Comparison of ENCODE assay signal across 19 cellular contexts in the genomic region with DNA sequence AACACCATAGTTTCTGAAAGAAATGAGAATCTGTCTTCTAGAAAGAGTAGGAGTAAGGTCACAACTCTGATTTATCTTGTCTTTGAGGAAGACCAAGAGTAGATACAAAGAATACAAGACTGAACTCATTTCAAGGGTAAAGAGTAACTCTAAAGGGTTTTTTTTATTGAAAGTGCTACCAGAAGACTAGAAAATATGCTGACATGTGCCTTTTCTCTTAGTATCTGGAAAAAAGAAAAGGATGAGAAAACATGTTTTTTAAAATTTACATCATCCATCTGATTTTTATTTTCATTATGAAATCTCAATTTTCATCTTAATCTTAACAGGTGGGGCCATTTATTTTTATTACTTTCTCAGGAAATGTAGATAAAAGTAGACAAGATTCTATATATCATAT. TPM values are rescaled to one million over a fixed set of nuclear protein-coding genes. Genes with fewer than 3 reads are reported as not detected.
DNase-seq lines count a peak whose midpoint lies in the region; ATAC-seq, FAIRE-seq and TF ChIP-seq lines count a peak whose summit lies in the region.
"Had no signal": no experiment of that assay in that cellular context is flagged by ENCODE, and none has a peak within 500 bp of the region (broad histone marks: within the 10 kb centered on the region; RNA-seq: fewer than 3 reads in every experiment).

No MANE protein-coding gene starts in this region.

- peaks cover 2% of the 10 kb centered on the region for H3K9me3 Mint-ChIP-seq in progenitor cell of endocrine pancreas (ENCODE audit: low read depth)
- H3K9me3 Mint-ChIP-seq: GM23338 had no signal

- H3K4me2 ChIP-seq in HCT116 (ENCODE audit: low read length), result peak overlapping the region; percentile 33; the same call in 1 of the 2 replicates
- H3K4me2 ChIP-seq in H1 (ENCODE audit: insufficient read depth in 1 of 2, low read depth in 2 of 2, low read length in 2 of 2), result no peak overlapping the region
- H3K4me2 ChIP-seq: GM23338 had no signal

- BruUV-seq in HCT116 (replicated peaks; lab: Mats Ljungman, UMichigan), result no TSS peak

- H3K4me1 Mint-ChIP-seq in progenitor cell of endocrine pancreas (ENCODE audit: low read depth), result peaks cover 24% of the 10 kb centered on the region
- H3K4me1 Mint-ChIP-seq: CD4-positive, alpha-beta memory T cell had no signal

- POLR2A ChIA-PET in HCT116 (lab: Charles Lee) (no interaction called here), H1 (lab: Charles Lee; ENCODE audit: partially characterized antibody) (no interaction called here)

- peaks cover 33 to 55% of the 10 kb centered on the region in 2 experiments for H3K4me1 ChIP-seq in HCT116 (ENCODE audit: control insufficient read depth in 1 of 2, insufficient read depth in 2 of 2, low read length in 2 of 2)
- no peaks in the 10 kb centered on the region for H3K4me1 ChIP-seq in H1 (replicated peaks in 1 of 4; ENCODE audit: control insufficient read depth in 3 of 4, insufficient read depth in 4 of 4, low read length in 3 of 4)

- H3K9ac ChIP-seq in HCT116 (ENCODE audit: low read length) (no peak overlapping the region), SK-N-MC (ENCODE audit: insufficient read length) (no peak overlapping the region), H1 (replicated peaks in 1 of 4; ENCODE audit: extremely low read depth in 1 of 4, low read depth in 3 of 4, low read length in 3 of 4) (no peak overlapping the region)

- no peak for TF ChIP-seq RAD21 in HCT116 (IDR thresholded peaks at IDR 0.05; ENCODE audit: low read depth)
- TF ChIP-seq RAD21 in H1 (IDR thresholded peaks at IDR 0.05 in 1 of 2, conservative IDR thresholded peaks at IDR 0.05 in 1 of 2; ENCODE audit: low read depth in 2 of 2, low read length in 2 of 2), result no peak

- H3K56ac ChIP-seq in H1 (replicated peaks; ENCODE audit: insufficient read length, low read depth, low read length), result no peak overlapping the region

- ATAC-seq in HCT116, result no peak
- no peak for ATAC-seq in GM18907 (IDR thresholded peaks at IDR 0.05; ENCODE audit: unreplicated experiment)
- ATAC-seq: GM23338 had no signal

- H2BK12ac ChIP-seq in H1 (ENCODE audit: low read depth, low read length), result no peak overlapping the region

- H3K79me2 ChIP-seq in HCT116 (ENCODE audit: insufficient read depth, low read length) (no peaks in the 10 kb centered on the region), H1 (ENCODE audit: control insufficient read depth in 1 of 2, insufficient read depth in 2 of 2, low read length in 2 of 2) (no peaks in the 10 kb centered on the region)

- H2BK15ac ChIP-seq in H1 (ENCODE audit: low read length), result no peak overlapping the region

- peak overlapping the region; percentile 30 for H3K27ac Mint-ChIP-seq in progenitor cell of endocrine pancreas
- H3K27ac Mint-ChIP-seq: CD4-positive, alpha-beta memory T cell; GM23338 had no signal

- no peak overlapping the region for H3K14ac ChIP-seq in H1 (ENCODE audit: insufficient read length)

- TF ChIP-seq CTCF in HCT116 (IDR thresholded peaks at IDR 0.05 in 2 of 3, conservative IDR thresholded peaks at IDR 0.05 in 1 of 3; ENCODE audit: borderline replicate concordance in 1 of 3, insufficient read depth in 1 of 3, low read depth in 2 of 3, low read length in 2 of 3) (no peak), H1 (IDR thresholded peaks at IDR 0.05; ENCODE audit: control extremely low read depth in 1 of 3, insufficient read depth in 1 of 3, low read depth in 1 of 3, low read length in 3 of 3) (no peak), progenitor cell of endocrine pancreas (IDR thresholded peaks at IDR 0.05; ENCODE audit: unreplicated experiment) (no peak)

- H4K8ac ChIP-seq in H1 (ENCODE audit: extremely low read depth, insufficient read depth, low read length), result no peak overlapping the region

- peaks cover 15% of the 10 kb centered on the region for H3K36me3 Mint-ChIP-seq in progenitor cell of endocrine pancreas (ENCODE audit: insufficient read depth)
- H3K36me3 Mint-ChIP-seq: CD4-positive, alpha-beta memory T cell had no signal

- intact Hi-C loops in HCT116 (cut with micrococcal nuclease), result loop anchor here (5.0 kb wide), 1 partner anchor 846 kb away; no protein-coding TSS in a partner anchor

- no peaks in the 10 kb centered on the region for H3K79me1 ChIP-seq in H1 (ENCODE audit: low read depth, low read length)

- H2AFZ ChIP-seq in HCT116 (ENCODE audit: low read depth, low read length, poor library complexity, severe bottlenecking) (peak overlapping the region; percentile 52), H1 (ENCODE audit: low read length) (no peak overlapping the region)
- H2AFZ ChIP-seq: GM23338 had no signal

- H4K5ac ChIP-seq in H1 (ENCODE audit: insufficient read length, low read depth, low read length), result no peak overlapping the region

- TF ChIP-seq POLR2A in HCT116 (IDR thresholded peaks at IDR 0.05; ENCODE audit: borderline replicate concordance, extremely low read depth, insufficient read depth, insufficient read length) (no peak), H1 (IDR thresholded peaks at IDR 0.05; ENCODE audit: control extremely low read depth in 1 of 2, low read depth in 2 of 2, low read length in 2 of 2) (no peak)

- H3K9me3 ChIP-seq in HCT116 (ENCODE audit: control insufficient read depth in 1 of 2, insufficient read depth in 1 of 2, low read depth in 1 of 2, low read length in 2 of 2), result no peaks in the 10 kb centered on the region
- H3K9me3 ChIP-seq in SK-N-MC (ENCODE audit: low read depth, low read length), result no peaks in the 10 kb centered on the region
- H3K9me3 ChIP-seq in H1 (ENCODE audit: insufficient read depth in 2 of 2, low read depth in 1 of 2, low read length in 1 of 2), result no peaks in the 10 kb centered on the region
- H3K9me3 ChIP-seq: BE2C had no signal

- no peaks in the 10 kb centered on the region for H3K23me2 ChIP-seq in H1 (ENCODE audit: low read depth, low read length)

- CTCF ChIA-PET in HCT116 (lab: Charles Lee), result no interaction called here
- CTCF ChIA-PET in H1 (lab: Charles Lee; ENCODE audit: partially characterized antibody), result no interaction called here

- RAD21 ChIA-PET in HCT116 (lab: Charles Lee; ENCODE audit: low non-redundant PET in 1 of 2, low total read pairs in 2 of 2, uncharacterized antibody in 2 of 2, unreplicated experiment in 2 of 2), result no interaction called here

- FAIRE-seq in H1 (lab: Jason Lieb, UNC) (no peak), frontal cortex (lab: Jason Lieb, UNC) (no peak)

- H4K20me1 ChIP-seq in HCT116 (ENCODE audit: insufficient read depth) (no peaks in the 10 kb centered on the region), H1 (replicated peaks in 1 of 2; ENCODE audit: control insufficient read depth in 1 of 2, insufficient read depth in 2 of 2, low read length in 2 of 2) (no peaks in the 10 kb centered on the region)

- H3K27me3 Mint-ChIP-seq in progenitor cell of endocrine pancreas, result no peaks in the 10 kb centered on the region
- H3K27me3 Mint-ChIP-seq: CD4-positive, alpha-beta memory T cell had no signal

- no peaks in the 10 kb centered on the region for H3K9me2 ChIP-seq in HCT116 (ENCODE audit: insufficient read depth)

- H3K36me3 ChIP-seq in HCT116 (ENCODE audit: control insufficient read depth in 1 of 2, insufficient read depth in 2 of 2, low read length in 2 of 2), result no peaks in the 10 kb centered on the region
- no peaks in the 10 kb centered on the region for H3K36me3 ChIP-seq in SK-N-MC (ENCODE audit: insufficient read depth, low read length)
- no peaks in the 10 kb centered on the region for H3K36me3 ChIP-seq in H1 (ENCODE audit: control insufficient read depth in 2 of 4, insufficient read depth in 4 of 4, low read length in 3 of 4)

- H2BK5ac ChIP-seq in H1 (ENCODE audit: low read depth, low read length), result no peak overlapping the region

- no peak overlapping the region for H4K91ac ChIP-seq in H1 (replicated peaks; ENCODE audit: insufficient read length, low read length)

- no peak overlapping the region for H2BK120ac ChIP-seq in H1 (replicated peaks; ENCODE audit: low read depth, low read length)

- H3K4ac ChIP-seq in H1 (replicated peaks; ENCODE audit: insufficient read length, low read depth, low read length), result no peak overlapping the region

- no peak for TF ChIP-seq EP300 in H1 (IDR thresholded peaks at IDR 0.05; ENCODE audit: borderline replicate concordance in 1 of 2, low read depth in 2 of 2, low read length in 2 of 2)

- H3K27me3 ChIP-seq in HCT116 (ENCODE audit: insufficient read depth, low read length) (no peaks in the 10 kb centered on the region), H1 (replicated peaks in 1 of 4; ENCODE audit: control insufficient read depth in 3 of 4, extremely low read depth in 1 of 4, insufficient read depth in 3 of 4, low read length in 3 of 4) (no peaks in the 10 kb centered on the region)
- H3K27me3 ChIP-seq: BE2C had no signal

- no peak overlapping the region for H3K18ac ChIP-seq in H1 (ENCODE audit: extremely low read depth, low read length)

- H3K4me3 Mint-ChIP-seq in progenitor cell of endocrine pancreas (ENCODE audit: low read depth), result no peak overlapping the region
- H3K4me3 Mint-ChIP-seq: CD4-positive, alpha-beta memory T cell; GM23338 had no signal

- no peak overlapping the region for H3K23ac ChIP-seq in H1 (ENCODE audit: insufficient read length)

- no peak for DNase-seq in HCT116 (ENCODE audit: low read depth, low spot score)
- no peak for DNase-seq in SK-N-MC (ENCODE audit: low read depth, low spot score)
- no peak for DNase-seq in H1 (ENCODE audit: low read depth in 1 of 2, low spot score in 2 of 2)
- no peak for DNase-seq in progenitor cell of endocrine pancreas (ENCODE audit: low spot score, unreplicated experiment)
- no peak for DNase-seq in frontal cortex (ENCODE audit: low spot score in 2 of 2)
- DNase-seq in OCI-M1 (lab: John Stamatoyannopoulos, UW), result no peak
- DNase-seq: BE2C; CD4-positive, alpha-beta memory T cell; GF-D8; KG1; NCI-H1092 treated with DMSO at 0.1 percent for 48 hours; NCI-H1694; NCI-H2107; NCI-H345; NCI-H526 treated with DMSO at 0.1 percent for 48 hours had no signal

- H3K4me3 ChIP-seq in HCT116 (replicated peaks in 1 of 2; ENCODE audit: low read depth in 1 of 2, low read length in 2 of 2) (no peak overlapping the region), SK-N-MC (no peak overlapping the region), H1 (ENCODE audit: extremely low read depth in 1 of 4, insufficient read depth in 2 of 4, low read depth in 3 of 4, low read length in 4 of 4) (no peak overlapping the region)
- H3K4me3 ChIP-seq: GM23338 had no signal

- no peak overlapping the region for H2BK20ac ChIP-seq in H1 (ENCODE audit: low read length)

- H3K27ac ChIP-seq in HCT116 (ENCODE audit: low read depth, low read length), result peak overlapping the region; percentile 38; the same call in 1 of the 2 replicates
- peak overlapping the region; percentile 33; the same call in 1 of the 2 replicates for H3K27ac ChIP-seq in SK-N-MC
- H3K27ac ChIP-seq in H1 (ENCODE audit: low read depth, low read length), result no peak overlapping the region
- H3K27ac ChIP-seq: HL-60 had no signal

- H2AK5ac ChIP-seq in H1 (ENCODE audit: low read depth, low read length), result no peak overlapping the region

RNA-seq across cellular contexts. Expression of a gene that starts 43.0 kb away (rescaled TPM):
- total RNA-seq in HCT116 (2021; ENCODE audit: unreplicated experiment) (not detected), progenitor cell of endocrine pancreas (40.7 and 43.8 TPM in 2 replicates), frontal cortex (14.3 TPM)
- polyA plus RNA-seq in HCT116 (2012), result not detected in 2 replicates
- total RNA-seq in H1 (2021; fragmentation: NEBNext Ultra II Directional; extraction: Animal tissue kit (Norgen Biotek cat#: 25700)), result 1.3 and 1.6 TPM in 2 replicates
- 0.30 and 0.36 TPM in 2 replicates for polyA plus RNA-seq in H1 (2011; rRNA removed)
- polyA plus RNA-seq in H1 (2011; cell fraction: cytosol; rRNA removed), result 0.35 TPM
- polyA plus RNA-seq in H1 (2011; cell fraction: nucleus; rRNA removed), result 0.53 TPM
- polyA plus RNA-seq in H1 (2012, experiment 1 of 2), result 0.22 to 0.40 TPM (median 0.31 TPM) in 4 replicates
- 0.07 TPM for polyA plus RNA-seq in H1 (2012, experiment 2 of 2)
- polyA plus RNA-seq in H1 (2013, experiment 1 of 2), result 1.9 TPM
- 2.1 TPM for polyA plus RNA-seq in H1 (2013, experiment 2 of 2)
- polyA minus RNA-seq in H1 (2011; rRNA and poly(A)+ RNA removed), result 0.73 and 1.2 TPM in 2 replicates
- polyA minus RNA-seq in H1 (2011; cell fraction: cytosol; rRNA and poly(A)+ RNA removed), result 0.37 TPM
- polyA minus RNA-seq in H1 (2011; cell fraction: nucleus; rRNA and poly(A)+ RNA removed), result 1.4 TPM
- total RNA-seq: CD4-positive, alpha-beta memory T cell; OCI-LY7 had no signal
- polyA plus RNA-seq: CD4-positive, alpha-beta memory T cell had no signal
